ENCODE assay signal across 12 cellular contexts in the genomic region with DNA sequence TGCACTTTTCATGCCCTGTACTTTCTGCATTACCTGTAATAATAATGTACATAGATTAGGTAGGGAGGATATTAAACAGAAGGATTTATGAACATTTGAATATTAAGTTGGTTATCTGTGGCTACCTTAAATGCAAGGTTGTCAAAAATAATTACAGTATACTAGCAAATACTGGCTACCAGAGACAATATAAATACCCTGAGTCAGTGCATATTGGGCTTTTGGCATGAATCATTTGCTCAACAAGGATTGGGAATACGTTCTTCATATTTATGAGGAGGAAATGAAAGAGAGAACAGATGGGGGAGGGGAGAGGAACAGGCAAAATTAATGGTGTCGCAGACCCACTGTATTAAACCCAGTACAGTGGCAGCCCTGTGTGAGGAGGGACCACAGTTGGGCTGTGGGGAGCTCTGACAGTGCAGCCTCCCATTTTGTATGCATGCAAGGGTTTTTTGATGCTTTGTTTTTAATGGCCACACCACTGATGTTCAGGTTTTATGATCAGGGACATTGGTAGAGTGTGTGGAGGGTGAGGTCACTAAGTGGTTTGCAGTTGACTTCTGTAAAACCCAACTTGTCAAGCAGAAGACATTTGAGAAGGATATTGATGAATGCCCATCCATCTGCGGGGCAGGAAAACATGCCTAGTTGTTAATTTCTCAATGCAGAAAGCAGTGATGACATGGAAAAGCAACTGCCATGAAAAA.
"Had no signal": no experiment of that assay in that cellular context is flagged by ENCODE, and none has a peak within 500 bp of the region (broad histone marks: within the 10 kb centered on the region; RNA-seq: fewer than 3 reads in every experiment).

No MANE protein-coding gene starts in this region.

- H3K4me3 ChIP-seq: lung, smooth muscle cell had no signal

- DNase-seq: activated CD4-positive, alpha-beta T cell treated with anti-CD3 and anti-CD28 coated beads for 36 hours; activated CD8-positive, alpha-beta memory T cell treated with anti-CD3 and anti-CD28 coated beads, Interleukin-2, amount 50 U/mL, for 4 hours; activated CD8-positive, alpha-beta T cell treated with anti-CD3 and anti-CD28 coated beads for 36 hours; activated naive CD4-positive, alpha-beta T cell treated with Interleukin-2 at 50 U/mL for 16 hours; activated naive CD8-positive, alpha-beta T cell treated with anti-CD3 and anti-CD28 coated beads, Interleukin-2, amount 50 U/mL, for 24 hours; glutamatergic neuron; midbrain; stimulated activated naive B cell treated with anti-CD40 and anti-IgM and Interleukin-4, amounts not matched to agents 10 μg/mL and 1 μg/mL and 100 μg/mL, for 72 hours had no signal

- H3K4me1 Mint-ChIP-seq: activated CD4-positive, alpha-beta T cell treated with anti-CD3 and anti-CD28 coated beads for 36 hours; activated naive CD8-positive, alpha-beta T cell treated with anti-CD3 and anti-CD28 coated beads, Interleukin-2, amount 50 U/mL, for 24 hours had no signal

- H3K4me3 Mint-ChIP-seq: activated CD4-positive, alpha-beta T cell treated with anti-CD3 and anti-CD28 coated beads for 36 hours; activated CD8-positive, alpha-beta T cell treated with anti-CD3 and anti-CD28 coated beads for 36 hours; activated naive CD8-positive, alpha-beta T cell treated with anti-CD3 and anti-CD28 coated beads, Interleukin-2, amount 50 U/mL, for 24 hours; stimulated activated naive B cell treated with anti-CD40 and anti-IgM and Interleukin-4, amounts not matched to agents 10 μg/mL and 1 μg/mL and 100 μg/mL, for 72 hours had no signal

- ATAC-seq: activated CD4-positive, alpha-beta T cell treated with anti-CD3 and anti-CD28 coated beads for 36 hours; activated CD8-positive, alpha-beta T cell treated with anti-CD3 and anti-CD28 coated beads for 36 hours; activated naive CD8-positive, alpha-beta T cell treated with anti-CD3 and anti-CD28 coated beads, Interleukin-2, amount 50 U/mL, for 24 hours; esophagus mucosa; stimulated activated naive B cell treated with anti-CD40 and anti-IgM and Interleukin-4, amounts not matched to agents 10 μg/mL and 1 μg/mL and 100 μg/mL, for 72 hours had no signal

- H3K27me3 Mint-ChIP-seq: activated CD4-positive, alpha-beta T cell treated with anti-CD3 and anti-CD28 coated beads for 36 hours; activated CD8-positive, alpha-beta T cell treated with anti-CD3 and anti-CD28 coated beads for 36 hours; activated naive CD8-positive, alpha-beta T cell treated with anti-CD3 and anti-CD28 coated beads, Interleukin-2, amount 50 U/mL, for 24 hours; stimulated activated naive B cell treated with anti-CD40 and anti-IgM and Interleukin-4, amounts not matched to agents 10 μg/mL and 1 μg/mL and 100 μg/mL, for 72 hours had no signal

- H3K27ac Mint-ChIP-seq: activated CD4-positive, alpha-beta T cell treated with anti-CD3 and anti-CD28 coated beads for 36 hours; activated CD8-positive, alpha-beta T cell treated with anti-CD3 and anti-CD28 coated beads for 36 hours; activated naive CD8-positive, alpha-beta T cell treated with anti-CD3 and anti-CD28 coated beads, Interleukin-2, amount 50 U/mL, for 24 hours; stimulated activated naive B cell treated with anti-CD40 and anti-IgM and Interleukin-4, amounts not matched to agents 10 μg/mL and 1 μg/mL and 100 μg/mL, for 72 hours had no signal

- H3K27ac ChIP-seq: VCaP had no signal

- H3K9me3 Mint-ChIP-seq: activated CD8-positive, alpha-beta T cell treated with anti-CD3 and anti-CD28 coated beads for 36 hours; activated naive CD8-positive, alpha-beta T cell treated with anti-CD3 and anti-CD28 coated beads, Interleukin-2, amount 50 U/mL, for 24 hours; stimulated activated naive B cell treated with anti-CD40 and anti-IgM and Interleukin-4, amounts not matched to agents 10 μg/mL and 1 μg/mL and 100 μg/mL, for 72 hours had no signal
